Comparison of ENCODE assay signal across 1 cellular context in genomic region chr10:29174389-29174788, GRCh38.
TF ChIP-seq lines count a peak whose summit lies in the region.

No MANE protein-coding gene starts in this region.

TF ChIP-seq in K562, 482 proteins besides CTCF, POLR2A, EP300 and RAD21 (continued from another document):
- TF ChIP-seq, protein P1, sequence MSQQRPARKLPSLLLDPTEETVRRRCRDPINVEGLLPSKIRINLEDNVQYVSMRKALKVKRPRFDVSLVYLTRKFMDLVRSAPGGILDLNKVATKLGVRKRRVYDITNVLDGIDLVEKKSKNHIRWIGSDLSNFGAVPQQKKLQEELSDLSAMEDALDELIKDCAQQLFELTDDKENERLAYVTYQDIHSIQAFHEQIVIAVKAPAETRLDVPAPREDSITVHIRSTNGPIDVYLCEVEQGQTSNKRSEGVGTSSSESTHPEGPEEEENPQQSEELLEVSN (IDR thresholded peaks at IDR 0.05; ENCODE audit: borderline replicate concordance in 1 of 2, extremely low read depth in 1 of 2, insufficient read depth in 1 of 2, insufficient read length in 1 of 2, low read depth in 1 of 2, low read length in 1 of 2, poor library complexity in 1 of 2, severe bottlenecking in 1 of 2): no peak
